In the genomic region with DNA sequence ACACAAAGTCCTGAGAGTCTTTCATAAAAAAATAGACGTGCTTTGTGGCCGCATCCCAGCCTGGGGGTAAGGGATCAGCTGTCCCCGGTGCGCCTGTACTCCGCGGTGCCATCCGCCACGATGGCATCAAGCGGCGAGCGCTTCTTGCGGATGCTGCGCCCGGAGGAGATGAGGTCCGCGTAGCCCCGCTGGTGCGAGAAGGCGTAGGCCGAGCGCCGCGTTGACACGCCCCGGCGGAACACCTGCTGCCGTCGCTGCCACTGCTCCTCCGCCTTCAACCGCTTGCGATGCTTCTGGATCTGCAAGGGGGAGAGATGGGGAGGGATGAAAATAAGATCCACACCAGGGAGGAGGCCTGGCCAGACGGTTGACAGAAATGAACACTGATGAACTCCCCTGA, we compare ENCODE assay signal across 20 cellular contexts.
"Had no signal": no experiment of that assay in that cellular context is flagged by ENCODE, and none has a peak within 500 bp of the region (broad histone marks: within the 10 kb centered on the region; RNA-seq: fewer than 3 reads in every experiment).

No MANE protein-coding gene starts in this region.

- H3K9me3 ChIP-seq: esophagus squamous epithelium, gastroesophageal sphincter, pancreas, prostate gland, testis, tibial nerve had no signal

- H3K27me3 ChIP-seq: esophagus squamous epithelium, gastroesophageal sphincter, pancreas, spleen, testis, tibial nerve had no signal

- H3K4me3 ChIP-seq: esophagus squamous epithelium, gastroesophageal sphincter, lung, pancreas, prostate gland, spleen, testis, tibial nerve had no signal

- ATAC-seq: gastroesophageal sphincter; left ventricle myocardium superior; natural killer cell; sciatic nerve; stimulated activated memory B cell treated with anti-CD40 and anti-IgM and Interleukin-4, amounts not matched to agents 10 μg/mL and 1 μg/mL and 100 μg/mL, for 72 hours; stimulated activated naive CD8-positive, alpha-beta T cell treated with anti-CD3 and anti-CD28 coated beads, Interleukin-15, amount 100 ng/mL, for 72 hours had no signal

- H3K9me3 Mint-ChIP-seq: natural killer cell; neural crest cell; stimulated activated memory B cell treated with anti-CD40 and anti-IgM and Interleukin-4, amounts not matched to agents 10 μg/mL and 1 μg/mL and 100 μg/mL, for 72 hours; stimulated activated naive CD8-positive, alpha-beta T cell treated with anti-CD3 and anti-CD28 coated beads, Interleukin-15, amount 100 ng/mL, for 72 hours had no signal

- DNase-seq: esophagus squamous epithelium; foreskin fibroblast; immature natural killer cell; left ventricle myocardium superior; natural killer cell; nucleus accumbens; spleen; stimulated activated CD4-positive, alpha-beta T cell treated with anti-CD3 and anti-CD28 coated beads, Interleukin-15, amount 100 ng/mL, for 24 hours; stimulated activated CD4-positive, alpha-beta T cell treated with anti-CD3 and anti-CD28 coated beads, Interleukin-1b, Interleukin-23, amount 100 ng/mL, for 48 hours; stimulated activated CD4-positive, alpha-beta T cell treated with anti-CD3 and anti-CD28 coated beads, Interleukin-4, amount 100 ng/mL, for 24 hours; stimulated activated naive CD8-positive, alpha-beta T cell treated with anti-CD3 and anti-CD28 coated beads, Interleukin-15, amount 100 ng/mL, for 72 hours; testis had no signal

- H3K27ac ChIP-seq: gastroesophageal sphincter, pancreas, prostate gland, testis, tibial nerve had no signal

- H3K36me3 Mint-ChIP-seq: natural killer cell had no signal

- H3K27ac Mint-ChIP-seq: immature natural killer cell; natural killer cell; stimulated activated naive CD8-positive, alpha-beta T cell treated with anti-CD3 and anti-CD28 coated beads, Interleukin-15, amount 100 ng/mL, for 72 hours had no signal

- H3K27me3 Mint-ChIP-seq: stimulated activated memory B cell treated with anti-CD40 and anti-IgM and Interleukin-4, amounts not matched to agents 10 μg/mL and 1 μg/mL and 100 μg/mL, for 72 hours; stimulated activated naive CD8-positive, alpha-beta T cell treated with anti-CD3 and anti-CD28 coated beads, Interleukin-15, amount 100 ng/mL, for 72 hours had no signal

- H3K4me3 Mint-ChIP-seq: immature natural killer cell; natural killer cell; neural crest cell; stimulated activated naive CD8-positive, alpha-beta T cell treated with anti-CD3 and anti-CD28 coated beads, Interleukin-15, amount 100 ng/mL, for 72 hours had no signal

- H3K36me3 ChIP-seq: prostate gland had no signal

- H3K4me1 ChIP-seq: pancreas, prostate gland, testis had no signal
